Comparison of ENCODE assay signal across 19 cellular contexts in the genomic region with DNA sequence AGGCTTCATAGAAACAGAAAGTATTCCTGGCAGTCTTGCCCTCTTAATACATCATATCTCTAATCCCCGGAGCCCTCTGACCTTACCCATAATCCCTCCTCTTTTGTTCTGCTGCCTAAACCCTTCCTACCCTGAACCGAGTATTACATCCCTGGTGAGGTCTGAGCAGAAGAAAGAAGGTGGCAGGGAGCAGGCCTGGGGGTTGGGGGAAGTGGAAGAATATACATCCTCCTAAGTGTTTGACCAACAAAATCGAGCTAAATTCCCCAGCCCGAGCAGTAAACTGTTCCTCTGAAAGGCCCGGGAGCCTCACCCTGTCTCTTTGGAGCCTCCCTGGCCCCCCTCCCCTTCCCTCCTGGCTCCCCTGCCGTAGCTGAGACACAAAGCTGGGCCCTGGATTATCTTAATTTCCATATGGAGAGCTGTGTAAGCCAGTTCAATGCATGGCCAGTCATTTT.
DNase-seq lines count a peak whose midpoint lies in the region; ATAC-seq and TF ChIP-seq lines count a peak whose summit lies in the region.
"Had no signal": no experiment of that assay in that cellular context is flagged by ENCODE, and none has a peak within 500 bp of the region (broad histone marks: within the 10 kb centered on the region; RNA-seq: fewer than 3 reads in every experiment).

No MANE protein-coding gene starts in this region.

- no peak for ATAC-seq in sciatic nerve
- ATAC-seq: CD8-positive, alpha-beta T cell had no signal

- H3K9me3 ChIP-seq in WERI-Rb-1 (ENCODE audit: severe bottlenecking) (no peaks in the 10 kb centered on the region), iPS-20b (ENCODE audit: insufficient read depth, low read depth, low read length) (no peaks in the 10 kb centered on the region)

- peak; percentile 81 for DNase-seq in D341Med (ENCODE audit: low spot score)
- peak; percentile 29 for DNase-seq in NCI-H2227 treated with DMSO at 0.1 percent for 48 hours (lab: John Stamatoyannopoulos, UW)
- peak; percentile 89 for DNase-seq in WERI-Rb-1
- no peak for DNase-seq in activated naive CD4-positive, alpha-beta T cell treated with anti-CD3 and anti-CD28 coated beads, Interleukin-2, amount 50 U/mL, for 16 hours
- DNase-seq in C1 segment of cervical spinal cord (lab: John Stamatoyannopoulos, UW) = no peak
- DNase-seq in sciatic nerve (ENCODE audit: low spot score) = no peak
- DNase-seq in stimulated activated CD4-positive, alpha-beta T cell treated with anti-CD3 and anti-CD28 coated beads, Interleukin-2, amount 100 ng/mL, for 24 hours = no peak
- DNase-seq: 8988T; CD8-positive, alpha-beta T cell; DMS 273 treated with DMSO at 0.1 percent for 48 hours; GDM1; GM23248; NCI-H1417; NCI-H1930; NCI-H446 treated with DMSO at 0.1 percent for 48 hours; Right ventricle myocardium superior had no signal

- peak overlapping the region; percentile 58; the same call in 1 of the 2 replicates for H3K9ac ChIP-seq in iPS-20b (ENCODE audit: low read depth, low read length)
- H3K9ac ChIP-seq: GM23248 had no signal

- TF ChIP-seq CTCF in WERI-Rb-1 (IDR thresholded peaks at IDR 0.05; ENCODE audit: low read depth, low read length) = no peak

- intact Hi-C loops in sciatic nerve (cut with DNase I) = no loop called here

- H3K4me1 ChIP-seq in iPS-20b (ENCODE audit: insufficient read depth, low read length) = peaks cover 7% of the 10 kb centered on the region; the same call in 1 of the 2 replicates

- peak overlapping the region; percentile 91 for H3K27ac ChIP-seq in WERI-Rb-1
- H3K27ac ChIP-seq in iPS-20b (ENCODE audit: low read length) = no peak overlapping the region
- H3K27ac ChIP-seq: GM23248, HL-60, SK-N-MC had no signal

- H3K4me3 ChIP-seq in WERI-Rb-1 (ENCODE audit: low read depth, low read length) = peak overlapping the region; percentile 30
- H3K4me3 ChIP-seq in iPS-20b (ENCODE audit: low read length) = no peak overlapping the region
- H3K4me3 ChIP-seq: GM23248, SK-N-MC had no signal

- H3K36me3 ChIP-seq in WERI-Rb-1 (no peaks in the 10 kb centered on the region), iPS-20b (ENCODE audit: insufficient read depth, low read depth, low read length) (no peaks in the 10 kb centered on the region)

- H3K27me3 ChIP-seq in WERI-Rb-1 (ENCODE audit: insufficient read depth, low read depth, severe bottlenecking) (no peaks in the 10 kb centered on the region), iPS-20b (ENCODE audit: insufficient read depth, low read length) (no peaks in the 10 kb centered on the region)

Comparison
In these comparisons a context has a peak if more than half of its experiments do, and no peak if none do; other contexts are left out.
1. DNase-seq: peak in D341Med (single experiment), NCI-H2227 treated with DMSO at 0.1 percent for 48 hours (single experiment) and WERI-Rb-1 (single experiment); none in activated naive CD4-positive, alpha-beta T cell treated with anti-CD3 and anti-CD28 coated beads, Interleukin-2, amount 50 U/mL, for 16 hours (single experiment), C1 segment of cervical spinal cord (0 of 14), sciatic nerve (single experiment) and stimulated activated CD4-positive, alpha-beta T cell treated with anti-CD3 and anti-CD28 coated beads, Interleukin-2, amount 100 ng/mL, for 24 hours (0 of 2).